ENCODE assay signal across 9 cellular contexts in genomic region chr9:77011973-77012817, GRCh38. TPM values are rescaled to one million over a fixed set of nuclear protein-coding genes. Genes with fewer than 3 reads are reported as not detected.
DNase-seq lines count a peak whose midpoint lies in the region; ATAC-seq and TF ChIP-seq lines count a peak whose summit lies in the region.
"Had no signal": no experiment of that assay in that cellular context is flagged by ENCODE, and none has a peak within 500 bp of the region (broad histone marks: within the 10 kb centered on the region; RNA-seq: fewer than 3 reads in every experiment).

No MANE protein-coding gene starts in this region.

- H3K27ac ChIP-seq in 22Rv1 (no peak overlapping the region), HL-60 (replicated peaks) (no peak overlapping the region), lower lobe of right lung (no peak overlapping the region)

- H3K4me1 ChIP-seq in lower lobe of right lung: peaks cover 18% of the 10 kb centered on the region

- TF ChIP-seq CTCF in 22Rv1 (IDR thresholded peaks at IDR 0.05) (peak; percentile 91), HL-60 (IDR thresholded peaks at IDR 0.05; ENCODE audit: insufficient read depth, low read length) (peak; percentile 61), WI38 (IDR thresholded peaks at IDR 0.05; ENCODE audit: low read depth, low read length) (peak; percentile 75), lower lobe of right lung (IDR thresholded peaks at IDR 0.05) (peak; percentile 85)

- H3K4me3 ChIP-seq in HL-60 (replicated peaks; ENCODE audit: insufficient read depth, low read length): no peak overlapping the region
- H3K4me3 ChIP-seq in WI38 (ENCODE audit: low read depth, low read length): peak overlapping the region; percentile 32
- peak overlapping the region; percentile 14 for H3K4me3 ChIP-seq in lower lobe of right lung

- intact Hi-C loops in lower lobe of right lung (cut with DNase I): no loop called here

- H3K36me3 ChIP-seq in lower lobe of right lung: no peaks in the 10 kb centered on the region

- H3K27me3 ChIP-seq in HL-60 (ENCODE audit: insufficient read depth, poor library complexity, severe bottlenecking) (peaks cover 62% of the 10 kb centered on the region), lower lobe of right lung (ENCODE audit: low read depth) (peaks cover 89% of the 10 kb centered on the region)

- peak; percentile 82 for ATAC-seq in GM18907 (IDR thresholded peaks at IDR 0.05; ENCODE audit: unreplicated experiment)
- peak; percentile 67 to 77 for ATAC-seq in lower lobe of right lung

- DNase-seq in HL-60 (ENCODE audit: low read depth in 1 of 2, low spot score in 1 of 2): peak; percentile 38 to 55
- peak; percentile 40 for DNase-seq in cerebellum (ENCODE audit: low spot score)
- DNase-seq in lower lobe of right lung: peak; percentile 70
- DNase-seq in stimulated activated CD8-positive, alpha-beta memory T cell treated with anti-CD3 and anti-CD28 coated beads, Interleukin-12 subunit alpha, Interleukin-12 subunit beta, amount 100 ng/mL, for 1 hour (ENCODE audit: low read depth): peak; percentile 29
- DNase-seq in NCI-H524 treated with DMSO at 0.1 percent for 48 hours (lab: John Stamatoyannopoulos, UW): no peak

- no peaks in the 10 kb centered on the region for H3K9me3 ChIP-seq in lower lobe of right lung

RNA-seq across cellular contexts. Expression of gene FOXB2, which starts 7.3 kb away (rescaled TPM):
- total RNA-seq in cerebellum: not detected
- not detected for total RNA-seq in lower lobe of right lung
- total RNA-seq: mononuclear cell had no signal
